Comparison of ENCODE assay signal across 1 cellular context in the genomic region with DNA sequence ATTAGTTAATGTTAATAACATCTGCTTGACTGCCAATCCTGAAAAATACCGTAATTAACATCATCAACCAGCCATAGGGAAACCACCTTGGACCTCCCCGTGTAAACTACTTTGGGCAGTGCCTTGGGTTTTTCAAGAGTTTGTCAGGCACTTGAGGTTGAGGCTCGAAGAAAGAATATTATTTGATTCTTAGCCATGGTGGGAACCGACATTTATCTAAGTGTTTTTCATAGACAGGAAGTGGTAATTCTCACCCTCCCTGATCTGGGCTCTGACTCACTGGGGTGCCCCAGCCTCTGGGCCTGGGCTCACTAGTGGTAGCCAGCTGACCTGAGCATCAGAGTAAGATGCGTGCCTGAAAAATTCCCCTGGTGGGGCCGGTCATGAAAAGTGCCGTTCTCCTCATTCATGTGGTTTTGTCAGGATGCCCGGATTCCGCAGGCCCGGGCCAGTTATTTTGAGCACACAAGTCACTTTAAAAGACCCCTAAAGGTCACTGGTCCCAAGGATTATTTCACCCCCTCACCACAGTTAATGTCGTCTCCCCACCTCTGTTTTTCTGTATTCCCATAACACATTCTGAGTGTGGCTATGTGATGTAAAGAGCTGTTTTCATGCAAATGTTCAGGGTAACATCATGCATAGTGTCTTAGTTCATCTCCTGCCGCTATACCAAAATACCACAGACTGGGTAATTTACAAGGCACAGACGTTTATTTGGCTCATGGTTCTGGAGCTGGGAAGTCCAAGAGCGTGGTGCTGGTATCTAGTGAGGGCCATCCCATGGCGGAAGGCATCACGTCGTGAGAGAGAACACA.
A peak's percentile ranks its signal among the peaks of the same experiment; 100 is the strongest.
TF ChIP-seq lines count a peak whose summit lies in the region.

No MANE protein-coding gene starts in this region.

TF ChIP-seq in HepG2, 621 proteins besides CTCF, POLR2A, EP300 and RAD21:
- TF ChIP-seq MXD4 (CRISPR knock-in tag; IDR thresholded peaks at IDR 0.05) (no peak), ZNF564 (CRISPR knock-in tag; IDR thresholded peaks at IDR 0.05) (peak; percentile 83; the same call in 1 of the 2 replicates)
